7 cellular contexts compared by ENCODE assay signal in genomic region chr7:44087914-44088838, GRCh38. TPM values are rescaled to one million over a fixed set of nuclear protein-coding genes. Genes with fewer than 3 reads are reported as not detected.
DNase-seq lines count a peak whose midpoint lies in the region; ATAC-seq and TF ChIP-seq lines count a peak whose summit lies in the region.
"Had no signal": no experiment of that assay in that cellular context is flagged by ENCODE, and none has a peak within 500 bp of the region (broad histone marks: within the 10 kb centered on the region; RNA-seq: fewer than 3 reads in every experiment).

No MANE protein-coding gene starts in this region.

- DNase-seq in adipocyte (ENCODE audit: low read depth): peak; percentile 84
- peak; percentile 82 to 95 (median 91) for DNase-seq in right cardiac atrium
- no peak for DNase-seq in upper lobe of right lung
- DNase-seq in hippocampal formation (lab: John Stamatoyannopoulos, UW): no peak
- no peak for DNase-seq in GM10248 (ENCODE audit: extremely low spot score)
- no peak for DNase-seq in nephron progenitor cell
- DNase-seq: NCI-H748 treated with DMSO at 0.1 percent for 48 hours had no signal

- H3K4me1 ChIP-seq in adipocyte (ENCODE audit: control insufficient read depth, insufficient read depth, low read length): peaks cover 57% of the 10 kb centered on the region
- no peaks in the 10 kb centered on the region for H3K4me1 ChIP-seq in right cardiac atrium (ENCODE audit: control insufficient read depth, insufficient read depth, low read length)
- peaks cover 16% of the 10 kb centered on the region for H3K4me1 ChIP-seq in upper lobe of right lung

- peak overlapping the region; percentile 85 for H3K9ac ChIP-seq in adipocyte (ENCODE audit: low read length)

- H3K9me3 Mint-ChIP-seq in nephron progenitor cell: peaks cover 3% of the 10 kb centered on the region

- POLR2A ChIA-PET in GM10248 (lab: Yijun Ruan, JAX): no interaction called here

- ATAC-seq in right cardiac atrium (peak; percentile 68 to 81), upper lobe of right lung (peak; percentile 58)

- no peak overlapping the region for H3K4me3 Mint-ChIP-seq in nephron progenitor cell

- H3K4me1 Mint-ChIP-seq in nephron progenitor cell: peaks cover 54% of the 10 kb centered on the region

- no peaks in the 10 kb centered on the region for H3K36me3 Mint-ChIP-seq in nephron progenitor cell (ENCODE audit: low read depth)

- H3K27me3 Mint-ChIP-seq in nephron progenitor cell (ENCODE audit: low read depth, poor library complexity): peaks cover 23% of the 10 kb centered on the region

- H3K27ac ChIP-seq in right cardiac atrium (ENCODE audit: low read length) (peak overlapping the region; percentile 60), upper lobe of right lung (peak overlapping the region; percentile 67)

- CTCF ChIA-PET in GM10248 (lab: Yijun Ruan, JAX): interaction anchor here (1.4 to 5.5 kb wide), 3 partner anchors 9 to 50 kb away, joined by 3 to 42 read pairs (median 3); no protein-coding TSS in a partner anchor

- H3K36me3 ChIP-seq in adipocyte (ENCODE audit: control insufficient read depth, insufficient read depth, low read length, severe bottlenecking): no peaks in the 10 kb centered on the region
- no peaks in the 10 kb centered on the region for H3K36me3 ChIP-seq in upper lobe of right lung

- WGBS in right cardiac atrium: 32% methylated on average over 20 of the region's 20 CpGs

- intact Hi-C loops in right cardiac atrium (cut with DNase I) (no loop called here), upper lobe of right lung (cut with DNase I) (no loop called here)

- H3K4me3 ChIP-seq in adipocyte (ENCODE audit: low read length) (peak overlapping the region; percentile 38), right cardiac atrium (ENCODE audit: low read length) (no peak overlapping the region), upper lobe of right lung (no peak overlapping the region)

- H3K9me3 ChIP-seq in adipocyte (ENCODE audit: control insufficient read depth, low read length): no peaks in the 10 kb centered on the region
- no peaks in the 10 kb centered on the region for H3K9me3 ChIP-seq in right cardiac atrium (ENCODE audit: control insufficient read depth, low read length)
- H3K9me3 ChIP-seq in upper lobe of right lung: no peaks in the 10 kb centered on the region

- no peak overlapping the region for H3K27ac Mint-ChIP-seq in nephron progenitor cell

- no peak for TF ChIP-seq CTCF in upper lobe of right lung (IDR thresholded peaks at IDR 0.05)
- TF ChIP-seq CTCF in GM10248 (IDR thresholded peaks at IDR 0.05; ENCODE audit: control extremely low read depth, extremely low read depth, low read depth, missing control alignments): no peak
- TF ChIP-seq CTCF in nephron progenitor cell (IDR thresholded peaks at IDR 0.05): no peak

- H3K27me3 ChIP-seq in adipocyte (replicated peaks; ENCODE audit: control insufficient read depth, insufficient read depth, low read length) (no peaks in the 10 kb centered on the region), right cardiac atrium (ENCODE audit: control insufficient read depth, insufficient read depth) (no peaks in the 10 kb centered on the region), upper lobe of right lung (no peaks in the 10 kb centered on the region)

RNA-seq across cellular contexts. Expression of gene POLM, which starts 5.8 kb away (rescaled TPM):
- total RNA-seq in right cardiac atrium: 10 to 100 TPM; 24.5 to 28.9 (median 25.8) TPM
- 16.6 TPM for polyA plus RNA-seq in right cardiac atrium
- total RNA-seq in upper lobe of right lung: 26.8 TPM

RNA-seq across cellular contexts. Expression of gene AEBP1, which starts 16.0 kb away (rescaled TPM):
- total RNA-seq in right cardiac atrium (100 to 1,000 TPM in 2 of 4 donors, 10 to 100 TPM in 2; 81.0 to 124 (median 103) TPM), upper lobe of right lung (272 TPM)
- 62.8 TPM for polyA plus RNA-seq in right cardiac atrium

RNA-seq across cellular contexts. Expression of gene PGAM2, which starts 22.8 kb away (rescaled TPM):
- total RNA-seq in right cardiac atrium: 1,000 to 10,000 TPM in 2 of 4 donors, 100 to 1,000 TPM in 2; 946 to 1,159 (median 1,024) TPM
- 2,530 TPM for polyA plus RNA-seq in right cardiac atrium
- 1.1 TPM for total RNA-seq in upper lobe of right lung

RNA-seq across cellular contexts. Expression of gene POLD2, which starts 35.2 kb away (rescaled TPM):
- 100 to 1,000 TPM in 1 of 4 donors, 10 to 100 TPM in 3; 85.8 to 110 (median 99.0) TPM for total RNA-seq in right cardiac atrium
- polyA plus RNA-seq in right cardiac atrium: 86.6 TPM
- 60.2 TPM for total RNA-seq in upper lobe of right lung

RNA-seq across cellular contexts. Expression of gene DBNL, which starts 43.7 kb away (rescaled TPM):
- 10 to 100 TPM; 34.3 to 44.6 (median 38.1) TPM for total RNA-seq in right cardiac atrium
- 37.5 TPM for polyA plus RNA-seq in right cardiac atrium
- 93.7 TPM for total RNA-seq in upper lobe of right lung

Comparison
In these comparisons a context has a peak if more than half of its experiments do, and no peak if none do; other contexts are left out.
1. DNase-seq: peak in adipocyte (single experiment) and right cardiac atrium (3 of 3); none in upper lobe of right lung (single experiment), hippocampal formation (0 of 2), GM10248 (single experiment) and nephron progenitor cell (single experiment).
2. RNA of gene PGAM2, which starts 22.8 kb away (total RNA-seq): 946 to 1,159 TPM in right cardiac atrium; 1.1 TPM in upper lobe of right lung (single experiment); every median in the first group is over 100 times any median in the second.